In the genomic region with DNA sequence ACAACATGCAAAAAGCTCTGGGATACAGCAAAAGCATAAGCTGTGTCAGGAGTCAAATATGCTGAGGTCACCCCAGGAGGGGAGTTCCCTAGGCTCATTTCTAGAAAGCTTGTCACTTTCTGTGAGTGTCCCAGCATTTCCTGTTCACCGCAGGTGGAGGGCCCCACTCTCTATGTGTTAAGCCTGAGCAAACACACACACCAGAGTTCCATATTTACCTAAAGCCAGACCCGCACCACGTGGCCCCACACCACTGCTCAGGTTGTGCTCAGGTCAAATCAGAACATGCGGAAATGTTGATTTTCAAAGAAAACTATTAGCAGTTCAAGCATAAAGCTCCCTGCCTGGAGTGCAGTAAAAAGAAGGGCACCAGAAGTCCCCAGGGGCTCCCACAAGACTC, we compare ENCODE assay signal across 8 cellular contexts.
A peak's percentile ranks its signal among the peaks of the same experiment; 100 is the strongest.
DNase-seq lines count a peak whose midpoint lies in the region; ATAC-seq lines count a peak whose summit lies in the region.

No MANE protein-coding gene starts in this region.

- ATAC-seq in GM21367 (IDR thresholded peaks at IDR 0.05; ENCODE audit: unreplicated experiment) (peak; percentile 98), HG03354 (IDR thresholded peaks at IDR 0.05; ENCODE audit: poor library complexity, severe bottlenecking, unreplicated experiment) (peak; percentile 99)

- DNase-seq in DMS79 treated with DMSO at 0.1 percent for 48 hours (lab: John Stamatoyannopoulos, UW) = peak; percentile 8
- DNase-seq in DMS79 (lab: John Stamatoyannopoulos, UW) = no peak
- DNase-seq in left kidney (ENCODE audit: low read depth, low spot score) = peak; percentile 31
- DNase-seq in NCI-H2107 (lab: John Stamatoyannopoulos, UW) = no peak
- DNase-seq in superior temporal gyrus (ENCODE audit: extremely low spot score) = no peak
- no peak for DNase-seq in NCI-H2227 treated with DMSO at 0.1 percent for 48 hours (lab: John Stamatoyannopoulos, UW)

Comparison
In these comparisons a context has a peak if more than half of its experiments do, and no peak if none do; other contexts are left out.
1. DNase-seq: peak in DMS79 treated with DMSO at 0.1 percent for 48 hours (single experiment) and left kidney (single experiment); none in DMS79 (single experiment), NCI-H2107 (single experiment), superior temporal gyrus (single experiment) and NCI-H2227 treated with DMSO at 0.1 percent for 48 hours (single experiment).